ENCODE assay signal across 19 cellular contexts in the genomic region with DNA sequence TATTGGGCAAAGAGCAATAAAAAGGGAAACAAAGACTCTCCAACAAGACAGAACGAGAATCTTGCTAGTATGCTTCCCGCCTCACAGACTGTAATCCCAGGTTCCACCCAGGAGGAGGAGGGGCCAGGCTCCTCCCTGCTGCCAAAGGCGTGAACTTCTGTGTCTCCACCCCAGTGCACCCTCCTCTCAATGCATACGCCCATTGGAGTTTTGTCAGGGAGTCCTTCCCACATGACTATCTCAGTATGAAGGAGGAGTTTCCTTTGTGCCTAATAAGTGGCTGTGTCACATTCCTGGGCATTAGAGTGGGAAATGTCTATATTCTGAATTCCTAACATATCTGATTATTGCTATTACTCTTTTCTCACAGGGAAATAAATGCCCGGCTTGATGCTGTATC.
A peak's percentile ranks its signal among the peaks of the same experiment; 100 is the strongest.
DNase-seq lines count a peak whose midpoint lies in the region; ATAC-seq and TF ChIP-seq lines count a peak whose summit lies in the region.
"Had no signal": no experiment of that assay in that cellular context is flagged by ENCODE, and none has a peak within 500 bp of the region (broad histone marks: within the 10 kb centered on the region; RNA-seq: fewer than 3 reads in every experiment).

No MANE protein-coding gene starts in this region.

- H3K9me3 ChIP-seq in ES-I3 (ENCODE audit: control insufficient read depth, insufficient read depth, low read length) = no peaks in the 10 kb centered on the region
- no peaks in the 10 kb centered on the region for H3K9me3 ChIP-seq in breast epithelium
- H3K9me3 ChIP-seq: lower lobe of right lung, neutrophil had no signal

- H3K9ac ChIP-seq in ES-I3 (ENCODE audit: low read depth, low read length) = peak overlapping the region; percentile 21; the same call in 1 of the 2 replicates

- H3K36me3 ChIP-seq in ES-I3 (ENCODE audit: insufficient read depth, low read length) (no peaks in the 10 kb centered on the region), breast epithelium (no peaks in the 10 kb centered on the region)
- H3K36me3 ChIP-seq: brain microvascular endothelial cell had no signal

- TF ChIP-seq CTCF in breast epithelium (IDR thresholded peaks at IDR 0.05) = no peak
- no peak for TF ChIP-seq CTCF in chondrocyte (IDR thresholded peaks at IDR 0.05)

- peaks cover 20% of the 10 kb centered on the region for H3K36me3 Mint-ChIP-seq in activated T-helper 17 cell treated with anti-CD3 and anti-CD28 coated beads, Interleukin-2, amount 50 U/mL, for 72 hours (ENCODE audit: low read depth)
- peaks cover 4% of the 10 kb centered on the region for H3K36me3 Mint-ChIP-seq in chondrocyte (ENCODE audit: low read depth)

- no peak for TF ChIP-seq RAD21 in Ishikawa (IDR thresholded peaks at IDR 0.05; ENCODE audit: low read depth)

- peaks cover 44% of the 10 kb centered on the region for H3K4me1 Mint-ChIP-seq in activated T-helper 17 cell treated with anti-CD3 and anti-CD28 coated beads, Interleukin-2, amount 50 U/mL, for 72 hours
- H3K4me1 Mint-ChIP-seq in chondrocyte (ENCODE audit: low read depth) = peaks cover 7% of the 10 kb centered on the region

- peaks cover 5% of the 10 kb centered on the region for H3K4me1 ChIP-seq in ES-I3 (ENCODE audit: insufficient read depth, low read length)
- H3K4me1 ChIP-seq in breast epithelium = no peaks in the 10 kb centered on the region
- H3K4me1 ChIP-seq: lower lobe of right lung had no signal

- peak overlapping the region; percentile 90 for H3K27ac Mint-ChIP-seq in activated T-helper 17 cell treated with anti-CD3 and anti-CD28 coated beads, Interleukin-2, amount 50 U/mL, for 72 hours
- no peak overlapping the region for H3K27ac Mint-ChIP-seq in chondrocyte (ENCODE audit: unreplicated experiment)
- H3K27ac Mint-ChIP-seq: HFFc6 had no signal

- TF ChIP-seq POLR2A in breast epithelium (IDR thresholded peaks at IDR 0.05) = no peak

- no peak for TF ChIP-seq EP300 in Ishikawa (IDR thresholded peaks at IDR 0.05; ENCODE audit: borderline replicate concordance)

- H3K4me3 ChIP-seq in breast epithelium = no peak overlapping the region
- H3K4me3 ChIP-seq: lower lobe of right lung, smooth muscle cell had no signal

- peaks cover 4% of the 10 kb centered on the region for H3K9me3 Mint-ChIP-seq in activated T-helper 17 cell treated with anti-CD3 and anti-CD28 coated beads, Interleukin-2, amount 50 U/mL, for 72 hours
- H3K9me3 Mint-ChIP-seq in chondrocyte (ENCODE audit: low read depth) = no peaks in the 10 kb centered on the region
- H3K9me3 Mint-ChIP-seq: HFFc6 had no signal

- intact Hi-C loops in breast epithelium (cut with DNase I; ENCODE audit: low total_unique reads) = no loop called here

- no peaks in the 10 kb centered on the region for H3K27me3 Mint-ChIP-seq in activated T-helper 17 cell treated with anti-CD3 and anti-CD28 coated beads, Interleukin-2, amount 50 U/mL, for 72 hours
- H3K27me3 Mint-ChIP-seq in chondrocyte (ENCODE audit: low read depth) = no peaks in the 10 kb centered on the region

- peak overlapping the region; percentile 64 for H3K4me3 Mint-ChIP-seq in activated T-helper 17 cell treated with anti-CD3 and anti-CD28 coated beads, Interleukin-2, amount 50 U/mL, for 72 hours
- H3K4me3 Mint-ChIP-seq in chondrocyte (ENCODE audit: unreplicated experiment) = no peak overlapping the region
- H3K4me3 Mint-ChIP-seq: HFFc6 had no signal

- DNase-seq in islet precursor cell = peak; percentile 59
- no peak for DNase-seq in breast epithelium (ENCODE audit: low spot score in 2 of 2)
- DNase-seq in chondrocyte (ENCODE audit: low spot score) = no peak
- no peak for DNase-seq in activated T-cell treated with anti-CD3 and anti-CD28 coated beads, Interleukin-2, amount 50 U/mL, for 1 hour
- DNase-seq: activated CD4-positive, alpha-beta T cell treated with anti-CD3 and anti-CD28 coated beads, Interleukin-2, amount 50 U/mL, for 4 hours; activated T-cell treated with anti-CD3 and anti-CD28 coated beads, Interleukin-2, amount 50 U/mL, for 48 hours; brain microvascular endothelial cell; HFFc6; lower lobe of right lung; NCI-H1048; NCI-H2029 treated with DMSO at 0.1 percent for 48 hours; NCI-H524; stimulated activated CD4-positive, alpha-beta T cell treated with anti-CD3 and anti-CD28 coated beads, Interleukin-4, amount 100 ng/mL, for 1 hour had no signal

- no peak for ATAC-seq in activated T-helper 17 cell treated with anti-CD3 and anti-CD28 coated beads, Interleukin-2, amount 50 U/mL, for 72 hours (replicated peaks)
- no peak for ATAC-seq in HG03039 (IDR thresholded peaks at IDR 0.05; ENCODE audit: unreplicated experiment)

- H3K27ac ChIP-seq in breast epithelium = no peak overlapping the region
- H3K27ac ChIP-seq: brain microvascular endothelial cell, lower lobe of right lung, neutrophil had no signal

- H3K27me3 ChIP-seq in breast epithelium = no peaks in the 10 kb centered on the region
- H3K27me3 ChIP-seq: brain microvascular endothelial cell, neutrophil had no signal

TF ChIP-seq in Ishikawa, 13 proteins besides CTCF, POLR2A, EP300 and RAD21:
- TF ChIP-seq FOXM1 (IDR thresholded peaks at IDR 0.05; ENCODE audit: borderline replicate concordance, low read depth) (no peak), USF1 (IDR thresholded peaks at IDR 0.05) (peak; percentile 42; the same call in 1 of the 2 replicates), TCF12 (IDR thresholded peaks at IDR 0.05; ENCODE audit: low read depth) (no peak), YY1 (IDR thresholded peaks at IDR 0.05; ENCODE audit: low read depth) (no peak), NFIC (IDR thresholded peaks at IDR 0.05) (no peak), TEAD4 (IDR thresholded peaks at IDR 0.05) (peak; percentile 82), MAX (IDR thresholded peaks at IDR 0.05) (no peak)
- TF ChIP-seq, protein P1, sequence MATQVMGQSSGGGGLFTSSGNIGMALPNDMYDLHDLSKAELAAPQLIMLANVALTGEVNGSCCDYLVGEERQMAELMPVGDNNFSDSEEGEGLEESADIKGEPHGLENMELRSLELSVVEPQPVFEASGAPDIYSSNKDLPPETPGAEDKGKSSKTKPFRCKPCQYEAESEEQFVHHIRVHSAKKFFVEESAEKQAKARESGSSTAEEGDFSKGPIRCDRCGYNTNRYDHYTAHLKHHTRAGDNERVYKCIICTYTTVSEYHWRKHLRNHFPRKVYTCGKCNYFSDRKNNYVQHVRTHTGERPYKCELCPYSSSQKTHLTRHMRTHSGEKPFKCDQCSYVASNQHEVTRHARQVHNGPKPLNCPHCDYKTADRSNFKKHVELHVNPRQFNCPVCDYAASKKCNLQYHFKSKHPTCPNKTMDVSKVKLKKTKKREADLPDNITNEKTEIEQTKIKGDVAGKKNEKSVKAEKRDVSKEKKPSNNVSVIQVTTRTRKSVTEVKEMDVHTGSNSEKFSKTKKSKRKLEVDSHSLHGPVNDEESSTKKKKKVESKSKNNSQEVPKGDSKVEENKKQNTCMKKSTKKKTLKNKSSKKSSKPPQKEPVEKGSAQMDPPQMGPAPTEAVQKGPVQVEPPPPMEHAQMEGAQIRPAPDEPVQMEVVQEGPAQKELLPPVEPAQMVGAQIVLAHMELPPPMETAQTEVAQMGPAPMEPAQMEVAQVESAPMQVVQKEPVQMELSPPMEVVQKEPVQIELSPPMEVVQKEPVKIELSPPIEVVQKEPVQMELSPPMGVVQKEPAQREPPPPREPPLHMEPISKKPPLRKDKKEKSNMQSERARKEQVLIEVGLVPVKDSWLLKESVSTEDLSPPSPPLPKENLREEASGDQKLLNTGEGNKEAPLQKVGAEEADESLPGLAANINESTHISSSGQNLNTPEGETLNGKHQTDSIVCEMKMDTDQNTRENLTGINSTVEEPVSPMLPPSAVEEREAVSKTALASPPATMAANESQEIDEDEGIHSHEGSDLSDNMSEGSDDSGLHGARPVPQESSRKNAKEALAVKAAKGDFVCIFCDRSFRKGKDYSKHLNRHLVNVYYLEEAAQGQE (IDR thresholded peaks at IDR 0.05; ENCODE audit: low read depth) = no peak
